Comparison of ENCODE assay signal across 8 cellular contexts in genomic region chr3:47824541-47825473, GRCh38. TPM values are rescaled to one million over a fixed set of nuclear protein-coding genes. Genes with fewer than 3 reads are reported as not detected.
DNase-seq lines count a peak whose midpoint lies in the region; ATAC-seq, FAIRE-seq and TF ChIP-seq lines count a peak whose summit lies in the region.

No MANE protein-coding gene starts in this region.

- H3K9me3 ChIP-seq in kidney (ENCODE audit: control insufficient read depth in 1 of 2, low read length in 2 of 2) = no peaks in the 10 kb centered on the region

- FAIRE-seq in kidney (lab: Jason Lieb, UNC) = no peak

- intact Hi-C loops in activated B cell treated with CpG ODN at 0.5 μM for 24 hours (cut with micrococcal nuclease) = loop anchor here (1.0 kb wide), 5 partner anchors 22 to 326 kb away; partner anchors contain the start of gene DHX30
- intact Hi-C loops in kidney (cut with DNase I) = no loop called here

- peak overlapping the region; percentile 73 for H3K27ac Mint-ChIP-seq in activated B cell treated with CpG ODN at 0.5 μM for 24 hours

- peak overlapping the region; percentile 88 for H3K4me3 Mint-ChIP-seq in activated B cell treated with CpG ODN at 0.5 μM for 24 hours

- peaks cover 19% of the 10 kb centered on the region for H3K4me1 ChIP-seq in ACC112 (ENCODE audit: control insufficient read depth, insufficient read depth, low read length, unreplicated experiment)
- peaks cover 4 to 14% of the 10 kb centered on the region in 2 donors for H3K4me1 ChIP-seq in kidney (ENCODE audit: control insufficient read depth in 1 of 2, insufficient read depth in 1 of 2, low read depth in 1 of 2, low read length in 2 of 2)

- no peaks in the 10 kb centered on the region for H3K27me3 ChIP-seq in ACC112 (ENCODE audit: insufficient read depth, low read length)

- CTCF ChIA-PET in activated B cell treated with CpG ODN at 0.5 μM for 24 hours (lab: Charles Lee) = interaction anchor here (0.6 to 3.8 kb wide), 11 partner anchors 9 to 351 kb away, joined by 3 to 27 read pairs (median 5); no protein-coding TSS in a partner anchor

- H3K9ac ChIP-seq in kidney (ENCODE audit: low read length in 2 of 2) = peak overlapping the region; percentile 87 to 94

- POLR2A ChIA-PET in activated B cell treated with CpG ODN at 0.5 μM for 24 hours (lab: Charles Lee) = interaction anchor here (0.5 to 3.5 kb wide), 12 partner anchors 10 to 303 kb away, joined by 3 to 12 read pairs (median 3); partner anchors contain the start of gene DHX30

- DNase-seq in NCI-H2171 (lab: John Stamatoyannopoulos, UW) = peak; percentile 57
- DNase-seq in activated B cell treated with CpG ODN at 0.5 μM for 24 hours = peak; percentile 79
- peak; percentile 76 for DNase-seq in central memory CD4-positive, alpha-beta T cell
- DNase-seq in kidney = peak; percentile 92
- peak; percentile 84 for DNase-seq in stimulated activated CD4-positive, alpha-beta T cell treated with anti-CD3 and anti-CD28 coated beads, Interleukin-15, amount 100 ng/mL, for 24 hours

- peak overlapping the region; percentile 86 for H3K4me3 ChIP-seq in ACC112 (ENCODE audit: low read depth, low read length)
- peak overlapping the region; percentile 93 to 96 for H3K4me3 ChIP-seq in kidney (ENCODE audit: low read length in 2 of 2)

- ATAC-seq in GM18520 (IDR thresholded peaks at IDR 0.05; ENCODE audit: unreplicated experiment) (peak; percentile 95), HG03060 (IDR thresholded peaks at IDR 0.05; ENCODE audit: low read depth, unreplicated experiment) (peak; percentile 52), activated B cell treated with CpG ODN at 0.5 μM for 24 hours (ENCODE audit: low read depth) (peak; percentile 98)

- H3K27ac ChIP-seq in ACC112 (ENCODE audit: low read depth, low read length) = peak overlapping the region; percentile 39; the same call in 1 of the 2 replicates
- peak overlapping the region; percentile 50 to 65 for H3K27ac ChIP-seq in kidney (ENCODE audit: low read depth in 2 of 2, low read length in 2 of 2)

- H3K36me3 Mint-ChIP-seq in activated B cell treated with CpG ODN at 0.5 μM for 24 hours (ENCODE audit: low read depth) = peaks cover 32% of the 10 kb centered on the region

- H3K4me1 Mint-ChIP-seq in activated B cell treated with CpG ODN at 0.5 μM for 24 hours = peaks cover 38% of the 10 kb centered on the region

- peak overlapping the region; percentile 68 for H2AFZ ChIP-seq in ACC112 (ENCODE audit: low read length, unreplicated experiment)

- H3K79me2 ChIP-seq in ACC112 (ENCODE audit: control insufficient read depth, insufficient read depth, low read length, unreplicated experiment) = peaks cover 32% of the 10 kb centered on the region

- H3K27me3 Mint-ChIP-seq in activated B cell treated with CpG ODN at 0.5 μM for 24 hours = no peaks in the 10 kb centered on the region

- TF ChIP-seq CTCF in activated B cell treated with CpG ODN at 0.5 μM for 24 hours (IDR thresholded peaks at IDR 0.05) = peak; percentile 39
- TF ChIP-seq CTCF in kidney (IDR thresholded peaks at IDR 0.05; ENCODE audit: borderline replicate concordance, extremely low read depth, insufficient read depth) = peak; percentile 81

- peaks cover 15% of the 10 kb centered on the region; the same call in 1 of the 2 replicates for H3K36me3 ChIP-seq in ACC112 (ENCODE audit: insufficient read depth, low read length)
- H3K36me3 ChIP-seq in kidney (ENCODE audit: control insufficient read depth in 1 of 2, insufficient read depth in 2 of 2, low read length in 2 of 2) = peaks cover 4 to 19% of the 10 kb centered on the region in 2 donors

- H3K9me3 Mint-ChIP-seq in activated B cell treated with CpG ODN at 0.5 μM for 24 hours = peaks cover 2% of the 10 kb centered on the region

RNA-seq across cellular contexts. Expression of gene DHX30, which starts 21.9 kb away (rescaled TPM):
- total RNA-seq in activated B cell treated with CpG ODN at 0.5 μM for 24 hours (71.3 and 77.4 TPM in 2 replicates), kidney (59.7 TPM)
- polyA plus RNA-seq in kidney (ENCODE audit: insufficient read depth, low read depth, low replicate concordance) = 37.8 TPM

RNA-seq across cellular contexts. Expression of gene SMARCC1, which starts 43.1 kb away (rescaled TPM):
- total RNA-seq in activated B cell treated with CpG ODN at 0.5 μM for 24 hours (136 and 144 TPM in 2 replicates), kidney (80.4 TPM)
- polyA plus RNA-seq in kidney (ENCODE audit: insufficient read depth, low read depth, low replicate concordance) = 11.6 TPM

Comparison
In these comparisons a context has a peak if more than half of its experiments do, and no peak if none do; other contexts are left out.
1. Peak in every context shown above with its lines: DNase-seq, ATAC-seq, H3K4me3 ChIP-seq and H3K27ac ChIP-seq.